In genomic region chr5:137754961-137755762, GRCh38 we compare ENCODE assay signal across 8 cellular contexts. TPM values are rescaled to one million over a fixed set of nuclear protein-coding genes. Genes with fewer than 3 reads are reported as not detected.
DNase-seq lines count a peak whose midpoint lies in the region; ATAC-seq and TF ChIP-seq lines count a peak whose summit lies in the region.

No MANE protein-coding gene starts in this region.

- peak; percentile 23 for DNase-seq in DMS79 treated with DMSO at 0.1 percent for 48 hours (lab: John Stamatoyannopoulos, UW)
- DNase-seq in DMS79 (lab: John Stamatoyannopoulos, UW), result no peak
- no peak for DNase-seq in ascending aorta (ENCODE audit: low spot score in 2 of 2)
- no peak for DNase-seq in thoracic aorta (ENCODE audit: low spot score)
- DNase-seq in SKM-1 treated with dmso at 0.1 percent for 144 hours (lab: John Stamatoyannopoulos, UW; ENCODE audit: unreplicated experiment), result no peak

- no peaks in the 10 kb centered on the region for H3K27me3 ChIP-seq in ascending aorta
- no peaks in the 10 kb centered on the region for H3K27me3 ChIP-seq in layer of hippocampus (ENCODE audit: control insufficient read depth, insufficient read depth, low read length)
- H3K27me3 ChIP-seq in thoracic aorta (replicated peaks; ENCODE audit: insufficient read depth), result no peaks in the 10 kb centered on the region

- H3K27ac ChIP-seq in ascending aorta, result peak overlapping the region; percentile 99 to 100
- H3K27ac ChIP-seq in layer of hippocampus (ENCODE audit: low read depth, low read length), result peak overlapping the region; percentile 96
- H3K27ac ChIP-seq in thoracic aorta, result peak overlapping the region; percentile 98 to 99

- TF ChIP-seq CTCF in ascending aorta (IDR thresholded peaks at IDR 0.05), result no peak
- no peak for TF ChIP-seq CTCF in thoracic aorta (IDR thresholded peaks at IDR 0.05)

- H3K4me1 ChIP-seq in ascending aorta (peaks cover 4 to 13% of the 10 kb centered on the region in 2 donors), thoracic aorta (ENCODE audit: control insufficient read depth in 1 of 2, low read depth in 2 of 2) (peaks cover 16 to 23% of the 10 kb centered on the region in 2 donors)

- ATAC-seq in HG03159 (IDR thresholded peaks at IDR 0.05; ENCODE audit: unreplicated experiment) (peak; percentile 7), thoracic aorta (ENCODE audit: insufficient number of reproducible peaks, low FRiP score, low read depth) (peak; percentile 7), HG02678 (IDR thresholded peaks at IDR 0.05; ENCODE audit: unreplicated experiment) (no peak)

- H3K36me3 ChIP-seq in ascending aorta (no peaks in the 10 kb centered on the region), thoracic aorta (no peaks in the 10 kb centered on the region)

- intact Hi-C loops in ascending aorta (cut with DNase I), result loop anchor here (5.0 kb wide), 1 partner anchor 133 kb away; no protein-coding TSS in a partner anchor

- H3K4me3 ChIP-seq in ascending aorta, result peak overlapping the region; percentile 87 to 93
- H3K4me3 ChIP-seq in thoracic aorta, result peak overlapping the region; percentile 87

- H3K9me3 ChIP-seq in ascending aorta (no peaks in the 10 kb centered on the region), thoracic aorta (no peaks in the 10 kb centered on the region)

RNA-seq across cellular contexts. Expression of gene HNRNPA0, which starts 1.0 kb away (rescaled TPM):
- total RNA-seq in ascending aorta, result 8.6 TPM
- 10 to 100 TPM in 1 of 2 donors, 1 to 10 TPM in 1; 9.3 to 14.9 TPM for total RNA-seq in thoracic aorta

RNA-seq across cellular contexts. Expression of gene KLHL3, which starts 19.3 kb away (rescaled TPM):
- total RNA-seq in ascending aorta, result 7.5 TPM
- 10 to 100 TPM in 1 of 2 donors, 1 to 10 TPM in 1; 9.1 to 12.8 TPM for total RNA-seq in thoracic aorta
